In the genomic region with DNA sequence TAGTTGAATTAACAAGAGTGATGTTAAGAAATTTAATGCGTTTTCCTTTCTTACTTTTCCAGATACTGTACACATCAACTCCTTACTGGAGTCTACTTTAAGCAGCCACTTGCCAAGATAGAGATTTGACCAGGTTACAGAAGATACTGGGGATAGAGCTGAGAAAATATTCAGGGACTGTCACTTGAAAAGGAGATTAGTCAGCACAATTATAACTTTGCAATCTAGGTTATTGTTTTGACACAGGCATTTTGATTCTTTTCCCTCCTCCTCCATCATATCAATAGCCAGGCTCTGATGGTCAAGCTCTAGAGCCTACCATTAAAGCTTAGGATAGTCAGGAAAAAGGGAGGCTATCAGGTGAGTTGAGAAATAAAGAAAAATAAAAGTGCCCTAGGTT, we compare ENCODE assay signal across 29 cellular contexts.
"Had no signal": no experiment of that assay in that cellular context is flagged by ENCODE, and none has a peak within 500 bp of the region (broad histone marks: within the 10 kb centered on the region; RNA-seq: fewer than 3 reads in every experiment).

No MANE protein-coding gene starts in this region.

- H3K4me3 Mint-ChIP-seq: stimulated activated effector memory CD8-positive, alpha-beta T cell treated with anti-CD3 and anti-CD28 coated beads, Interleukin-12 subunit alpha, Interleukin-12 subunit beta, amount 100 ng/mL, for 72 hours; stimulated activated memory B cell treated with anti-CD40 and anti-IgM and Interleukin-4, amounts not matched to agents 10 μg/mL and 1 μg/mL and 100 μg/mL, for 72 hours; stimulated activated naive B cell treated with anti-CD40 and anti-IgM and Interleukin-4, amounts not matched to agents 10 μg/mL and 1 μg/mL and 100 μg/mL, for 72 hours; stimulated activated naive CD8-positive, alpha-beta T cell treated with anti-CD3 and anti-CD28 coated beads, Interleukin-15, amount 100 ng/mL, for 72 hours; stimulated activated naive CD8-positive, alpha-beta T cell treated with anti-CD3 and anti-CD28 coated beads, Interleukin-15, Interleukin-2, amounts not matched to agents 100 ng/mL and 50 ng/mL, for 24 hours; type B pancreatic cell had no signal

- H3K27me3 ChIP-seq: stomach, suprapubic skin, testis, thyroid gland, tibial artery, tibial nerve, transverse colon, upper lobe of left lung, upper lobe of right lung, uterus, vagina had no signal

- H3K9me3 ChIP-seq: testis, thoracic aorta, thyroid gland, tibial artery, transverse colon, upper lobe of right lung, uterus, vagina had no signal

- H3K27me3 Mint-ChIP-seq: stimulated activated memory B cell treated with anti-CD40 and anti-IgM and Interleukin-4, amounts not matched to agents 10 μg/mL and 1 μg/mL and 100 μg/mL, for 72 hours; stimulated activated naive B cell treated with anti-CD40 and anti-IgM and Interleukin-4, amounts not matched to agents 10 μg/mL and 1 μg/mL and 100 μg/mL, for 72 hours; stimulated activated naive CD8-positive, alpha-beta T cell treated with anti-CD3 and anti-CD28 coated beads, Interleukin-15, amount 100 ng/mL, for 72 hours; stimulated activated naive CD8-positive, alpha-beta T cell treated with anti-CD3 and anti-CD28 coated beads, Interleukin-15, Interleukin-2, amounts not matched to agents 100 ng/mL and 50 ng/mL, for 24 hours; type B pancreatic cell had no signal

- H3K9me3 Mint-ChIP-seq: stimulated activated naive CD8-positive, alpha-beta T cell treated with anti-CD3 and anti-CD28 coated beads, Interleukin-15, amount 100 ng/mL, for 72 hours; type B pancreatic cell had no signal

- H3K27ac Mint-ChIP-seq: stimulated activated effector memory CD8-positive, alpha-beta T cell treated with anti-CD3 and anti-CD28 coated beads, Interleukin-12 subunit alpha, Interleukin-12 subunit beta, amount 100 ng/mL, for 72 hours; stimulated activated memory B cell treated with anti-CD40 and anti-IgM and Interleukin-4, amounts not matched to agents 10 μg/mL and 1 μg/mL and 100 μg/mL, for 72 hours; stimulated activated naive B cell treated with anti-CD40 and anti-IgM and Interleukin-4, amounts not matched to agents 10 μg/mL and 1 μg/mL and 100 μg/mL, for 72 hours; stimulated activated naive CD8-positive, alpha-beta T cell treated with anti-CD3 and anti-CD28 coated beads, Interleukin-15, amount 100 ng/mL, for 72 hours; stimulated activated naive CD8-positive, alpha-beta T cell treated with anti-CD3 and anti-CD28 coated beads, Interleukin-15, Interleukin-2, amounts not matched to agents 100 ng/mL and 50 ng/mL, for 24 hours; type B pancreatic cell had no signal

- H3K4me1 Mint-ChIP-seq: stimulated activated effector memory CD8-positive, alpha-beta T cell treated with anti-CD3 and anti-CD28 coated beads, Interleukin-12 subunit alpha, Interleukin-12 subunit beta, amount 100 ng/mL, for 72 hours; stimulated activated memory B cell treated with anti-CD40 and anti-IgM and Interleukin-4, amounts not matched to agents 10 μg/mL and 1 μg/mL and 100 μg/mL, for 72 hours; stimulated activated naive B cell treated with anti-CD40 and anti-IgM and Interleukin-4, amounts not matched to agents 10 μg/mL and 1 μg/mL and 100 μg/mL, for 72 hours; stimulated activated naive CD8-positive, alpha-beta T cell treated with anti-CD3 and anti-CD28 coated beads, Interleukin-15, amount 100 ng/mL, for 72 hours had no signal

- FAIRE-seq: urothelium cell line had no signal

- H3K36me3 Mint-ChIP-seq: stimulated activated effector memory CD8-positive, alpha-beta T cell treated with anti-CD3 and anti-CD28 coated beads, Interleukin-12 subunit alpha, Interleukin-12 subunit beta, amount 100 ng/mL, for 72 hours; stimulated activated memory B cell treated with anti-CD40 and anti-IgM and Interleukin-4, amounts not matched to agents 10 μg/mL and 1 μg/mL and 100 μg/mL, for 72 hours; stimulated activated naive B cell treated with anti-CD40 and anti-IgM and Interleukin-4, amounts not matched to agents 10 μg/mL and 1 μg/mL and 100 μg/mL, for 72 hours; type B pancreatic cell had no signal

- DNase-seq: stimulated activated CD4-positive, alpha-beta T cell treated with anti-CD3 and anti-CD28 coated beads, Interleukin-2, amount 100 ng/mL, for 48 hours; stimulated activated CD4-positive, alpha-beta T cell treated with anti-CD3 and anti-CD28 coated beads, Interleukin-4, amount 100 ng/mL, for 1 hour; stimulated activated CD4-positive, alpha-beta T cell treated with anti-CD3 and anti-CD28 coated beads, Interleukin-4, amount 100 ng/mL, for 24 hours; stimulated activated CD4-positive, alpha-beta T cell treated with anti-CD3 and anti-CD28 coated beads, Interleukin-4, amount 100 ng/mL, for 4 hours; stimulated activated CD8-positive, alpha-beta memory T cell treated with anti-CD3 and anti-CD28 coated beads, Interleukin-4, amount 100 ng/mL, for 48 hours; stimulated activated naive B cell treated with anti-CD40 and anti-IgM and Interleukin-4, amounts not matched to agents 10 μg/mL and 1 μg/mL and 100 μg/mL, for 72 hours; stimulated activated naive CD4-positive, alpha-beta T cell; stimulated activated naive CD4-positive, alpha-beta T cell treated with Interleukin-2 at 50 U/mL for 16 hours; stimulated activated naive CD8-positive, alpha-beta T cell treated with anti-CD3 and anti-CD28 coated beads, Interleukin-15, amount 100 ng/mL, for 72 hours; stimulated activated naive CD8-positive, alpha-beta T cell treated with anti-CD3 and anti-CD28 coated beads, Interleukin-15, Interleukin-2, amounts not matched to agents 100 U/mL and 50 U/mL, for 24 hours; stomach; substantia nigra; testis; thyroid gland; tibial artery; transverse colon; trophoblast cell; upper lobe of left lung; upper lobe of right lung; uterus had no signal

- H3K27ac ChIP-seq: stomach, suprapubic skin, testis, thoracic aorta, thyroid gland, tibial artery, tibial nerve, transverse colon, upper lobe of left lung, upper lobe of right lung, uterus, vagina had no signal

- ATAC-seq: stimulated activated effector memory CD8-positive, alpha-beta T cell treated with anti-CD3 and anti-CD28 coated beads, Interleukin-12 subunit alpha, Interleukin-12 subunit beta, amount 100 ng/mL, for 72 hours; stimulated activated memory B cell treated with anti-CD40 and anti-IgM and Interleukin-4, amounts not matched to agents 10 μg/mL and 1 μg/mL and 100 μg/mL, for 72 hours; stimulated activated naive B cell treated with anti-CD40 and anti-IgM and Interleukin-4, amounts not matched to agents 10 μg/mL and 1 μg/mL and 100 μg/mL, for 72 hours; stimulated activated naive CD8-positive, alpha-beta T cell treated with anti-CD3 and anti-CD28 coated beads, Interleukin-15, amount 100 ng/mL, for 72 hours; stimulated activated naive CD8-positive, alpha-beta T cell treated with anti-CD3 and anti-CD28 coated beads, Interleukin-15, Interleukin-2, amounts not matched to agents 100 U/mL and 50 U/mL, for 24 hours; upper lobe of right lung had no signal

- H3K4me3 ChIP-seq: stomach, suprapubic skin, testis, thoracic aorta, thyroid gland, tibial artery, tibial nerve, transverse colon, upper lobe of left lung, upper lobe of right lung, uterus, vagina had no signal

- H3K36me3 ChIP-seq: stomach, suprapubic skin, thoracic aorta, thyroid gland, tibial artery, tibial nerve, transverse colon, upper lobe of left lung, upper lobe of right lung, uterus, vagina had no signal

- H3K4me1 ChIP-seq: stomach, suprapubic skin, testis, thyroid gland, tibial artery, tibial nerve, transverse colon, upper lobe of left lung, upper lobe of right lung, uterus, vagina had no signal
